20 cellular contexts compared by ENCODE assay signal in genomic region chr7:103143865-103144264, GRCh38. TPM values are rescaled to one million over a fixed set of nuclear protein-coding genes. Genes with fewer than 3 reads are reported as not detected.
DNase-seq lines count a peak whose midpoint lies in the region; ATAC-seq and TF ChIP-seq lines count a peak whose summit lies in the region.
"Had no signal": no experiment of that assay in that cellular context is flagged by ENCODE, and none has a peak within 500 bp of the region (broad histone marks: within the 10 kb centered on the region; RNA-seq: fewer than 3 reads in every experiment).

No MANE protein-coding gene starts in this region.

- H3K36me3 ChIP-seq in HEK293 (ENCODE audit: control insufficient read depth in 2 of 2, insufficient read depth in 1 of 2, low read length in 2 of 2) = no peaks in the 10 kb centered on the region
- no peaks in the 10 kb centered on the region for H3K36me3 ChIP-seq in Peyer's patch
- no peaks in the 10 kb centered on the region for H3K36me3 ChIP-seq in mucosa of descending colon (ENCODE audit: low read depth)
- H3K36me3 ChIP-seq in trophoblast cell (ENCODE audit: control insufficient read depth in 1 of 2, insufficient read depth in 2 of 2, low read length in 2 of 2) = no peaks in the 10 kb centered on the region
- H3K36me3 ChIP-seq: BE2C, HAP-1 had no signal

- H4K12ac ChIP-seq in trophoblast cell (ENCODE audit: low read depth, low read length) = no peak overlapping the region

- intact Hi-C loops in mucosa of descending colon (cut with DNase I, micrococcal nuclease) = no loop called here
- intact Hi-C loops in left ventricle myocardium superior (cut with micrococcal nuclease) = no loop called here

- no CpG with 5 or more reads among the region's 1 CpG for WGBS in trophoblast cell (ENCODE audit: extremely low coverage, insufficient coverage, insufficient read length)

- no peak overlapping the region for H3K23ac ChIP-seq in trophoblast cell (ENCODE audit: low read length)

- H3K4me3 ChIP-seq in HEK293 (ENCODE audit: low read depth, low read length) = no peak overlapping the region
- H3K4me3 ChIP-seq in LNCaP clone FGC (ENCODE audit: low read depth, low read length) = no peak overlapping the region
- no peak overlapping the region for H3K4me3 ChIP-seq in Peyer's patch
- no peak overlapping the region for H3K4me3 ChIP-seq in mucosa of descending colon
- no peak overlapping the region for H3K4me3 ChIP-seq in trophoblast cell (ENCODE audit: low read depth, low read length)
- H3K4me3 ChIP-seq: GM12878, GM23248, HAP-1 had no signal

- no peak overlapping the region for H3K18ac ChIP-seq in trophoblast cell (ENCODE audit: low read length)

- peaks cover under 1% of the 10 kb centered on the region for H3K79me2 ChIP-seq in trophoblast cell (ENCODE audit: control insufficient read depth, insufficient read depth, low read length, poor library complexity)

- H3K4ac ChIP-seq in trophoblast cell (ENCODE audit: low read depth, low read length) = no peak overlapping the region

- no peak overlapping the region for H2AFZ ChIP-seq in trophoblast cell (ENCODE audit: insufficient read depth, low read length, poor library complexity)
- H2AFZ ChIP-seq: GM23248 had no signal

- H3K9me3 ChIP-seq in HEK293 (ENCODE audit: control insufficient read depth, insufficient read depth, low read depth, low read length) (no peaks in the 10 kb centered on the region), Peyer's patch (no peaks in the 10 kb centered on the region), mucosa of descending colon (no peaks in the 10 kb centered on the region), trophoblast cell (ENCODE audit: insufficient read depth, low read depth, low read length) (no peaks in the 10 kb centered on the region)
- H3K9me3 ChIP-seq: BE2C, HAP-1 had no signal

- H4K91ac ChIP-seq in trophoblast cell (ENCODE audit: low read depth, low read length) = no peak overlapping the region

- peaks cover 2% of the 10 kb centered on the region for H3K79me1 ChIP-seq in trophoblast cell (ENCODE audit: low read length)

- H2AK5ac ChIP-seq in trophoblast cell (ENCODE audit: low read length) = no peak overlapping the region

- H3K4me1 ChIP-seq in HEK293 (ENCODE audit: control insufficient read depth, insufficient read depth, low read length) (no peaks in the 10 kb centered on the region; the same call in 1 of the 2 replicates), Peyer's patch (peaks cover 0 to 25% (median 0%) of the 10 kb centered on the region in 4 donors), mucosa of descending colon (ENCODE audit: low read depth) (peaks cover 30% of the 10 kb centered on the region), trophoblast cell (ENCODE audit: control insufficient read depth in 1 of 2, insufficient read depth in 2 of 2, low read length in 2 of 2) (peaks cover 0 to 2% of the 10 kb centered on the region in 2 experiments)
- H3K4me1 ChIP-seq: BE2C had no signal

- no peak overlapping the region for H3K27ac ChIP-seq in HEK293 (ENCODE audit: extremely low read depth, low read depth, low read length)
- peak overlapping the region in 1 of 4 donors; percentile 26 for H3K27ac ChIP-seq in Peyer's patch
- no peak overlapping the region for H3K27ac ChIP-seq in trophoblast cell (ENCODE audit: low read depth, low read length)
- H3K27ac ChIP-seq: GM23248 had no signal

- H3K4me2 ChIP-seq in trophoblast cell (ENCODE audit: low read length) = no peak overlapping the region

- POLR2A ChIA-PET in HEK293 (lab: Yijun Ruan, JAX) = no interaction called here

- H3K27me3 ChIP-seq in Peyer's patch = no peaks in the 10 kb centered on the region
- no peaks in the 10 kb centered on the region for H3K27me3 ChIP-seq in trophoblast cell (ENCODE audit: insufficient read depth, low read length)
- H3K27me3 ChIP-seq: BE2C had no signal

- H4K8ac ChIP-seq in trophoblast cell (ENCODE audit: low read depth, low read length) = no peak overlapping the region

- H2BK5ac ChIP-seq in trophoblast cell (ENCODE audit: low read depth, low read length, poor library complexity) = no peak overlapping the region

- no peak overlapping the region for H3K14ac ChIP-seq in trophoblast cell (ENCODE audit: low read length)

- TF ChIP-seq CTCF in HEK293 (tag by site-specific recombination; IDR thresholded peaks at IDR 0.05) (no peak), LNCaP clone FGC (IDR thresholded peaks at IDR 0.05; ENCODE audit: control insufficient read depth, extremely low read depth, insufficient read depth) (no peak), Peyer's patch (IDR thresholded peaks at IDR 0.05) (no peak), mucosa of descending colon (IDR thresholded peaks at IDR 0.05) (no peak)

- H3K9ac ChIP-seq in trophoblast cell (ENCODE audit: low read length) = no peak overlapping the region
- H3K9ac ChIP-seq: GM23248 had no signal

- CTCF ChIA-PET in HEK293 (lab: Yijun Ruan, JAX) = interaction anchor here (0.5 kb wide), 1 partner anchor 42 kb away, joined by 3 read pairs; no protein-coding TSS in a partner anchor

- H2BK12ac ChIP-seq in trophoblast cell (ENCODE audit: low read length) = no peak overlapping the region

- no peak for TF ChIP-seq POLR2A in Peyer's patch (IDR thresholded peaks at IDR 0.05)

- DNase-seq in LNCaP clone FGC (ENCODE audit: low read depth) = peak; percentile 46
- peak in 2 of 3 donors; percentile 49 to 50 for DNase-seq in Peyer's patch
- peak in 1 of 3 donors; percentile 78 for DNase-seq in mucosa of descending colon
- no peak for DNase-seq in left ventricle myocardium superior
- DNase-seq in trophoblast cell = no peak
- DNase-seq: BE2C; C1 segment of cervical spinal cord; CD4-positive, CD25-positive, alpha-beta regulatory T cell; CD8-positive, alpha-beta memory T cell; COR-L47; DMS 273 treated with DMSO at 0.1 percent for 48 hours; DMS53; DND-41; EL; GM23248; HFFc6 had no signal

- peak; percentile 75 for ATAC-seq in mucosa of descending colon
- no peak for ATAC-seq in HG03565 (IDR thresholded peaks at IDR 0.05; ENCODE audit: unreplicated experiment)
- no peak for ATAC-seq in left ventricle myocardium superior
- ATAC-seq: GM12878 had no signal

- H2BK120ac ChIP-seq in trophoblast cell (ENCODE audit: insufficient read depth, low read length, poor library complexity) = no peak overlapping the region

TF ChIP-seq in HEK293, 187 proteins besides CTCF, POLR2A, EP300 and RAD21 (continues in another document):
- TF ChIP-seq ZNF473 (tag by site-specific recombination; IDR thresholded peaks at IDR 0.05) (no peak), HOXD13 (CRISPR knock-in tag; IDR thresholded peaks at IDR 0.05; ENCODE audit: borderline replicate concordance) (no peak), ZBTB6 (tag by site-specific recombination; IDR thresholded peaks at IDR 0.05) (no peak), ZBTB49 (tag by site-specific recombination; IDR thresholded peaks at IDR 0.05; ENCODE audit: low read depth) (no peak), ZNF513 (tag by site-specific recombination; IDR thresholded peaks at IDR 0.05) (no peak), YY2 (tag by site-specific recombination; IDR thresholded peaks at IDR 0.05) (no peak), ZNF544 (tag by site-specific recombination; IDR thresholded peaks at IDR 0.05) (no peak), KLF16 (tag by site-specific recombination; IDR thresholded peaks at IDR 0.05) (no peak), ZNF266 (tag by site-specific recombination; IDR thresholded peaks at IDR 0.05; ENCODE audit: low read depth) (no peak), ZBTB21 (tag by site-specific recombination; IDR thresholded peaks at IDR 0.05) (no peak)

RNA-seq across cellular contexts. Expression of gene NAPEPLD, which starts 5.0 kb away (rescaled TPM):
- 10 to 100 TPM; 28.9 to 75.5 (median 71.2) TPM for total RNA-seq in Peyer's patch
- total RNA-seq in mucosa of descending colon = 10 to 100 TPM; 43.9 to 71.0 (median 45.9) TPM
- total RNA-seq in left ventricle myocardium superior = 16.7 TPM
- polyA plus RNA-seq in trophoblast cell (2013) = 2.5 and 2.7 TPM in 2 replicates

Comparison
In these comparisons a context has a peak if more than half of its experiments do, and no peak if none do; other contexts are left out.
1. DNase-seq: peak in LNCaP clone FGC (single experiment) and Peyer's patch (2 of 3); none in left ventricle myocardium superior (single experiment) and trophoblast cell (0 of 2).